Comparison of ENCODE assay signal across 14 cellular contexts in genomic region chrX:20056704-20057103, GRCh38.
DNase-seq lines count a peak whose midpoint lies in the region; ATAC-seq, FAIRE-seq and TF ChIP-seq lines count a peak whose summit lies in the region.
"Had no signal": no experiment of that assay in that cellular context is flagged by ENCODE, and none has a peak within 500 bp of the region (broad histone marks: within the 10 kb centered on the region; RNA-seq: fewer than 3 reads in every experiment).

No MANE protein-coding gene starts in this region.

- H3K36me3 Mint-ChIP-seq in astrocyte (ENCODE audit: low read depth, unreplicated experiment) = no peaks in the 10 kb centered on the region
- H3K36me3 Mint-ChIP-seq in activated T-cell treated with anti-CD3 and anti-CD28 coated beads, Interleukin-2, amount 50 U/mL, for 4 hours (ENCODE audit: insufficient read depth) = no peaks in the 10 kb centered on the region

- no peak overlapping the region for H3K9ac ChIP-seq in astrocyte (ENCODE audit: low read length)

- peaks cover 7% of the 10 kb centered on the region for H3K4me1 ChIP-seq in astrocyte (ENCODE audit: insufficient read depth, low read length)
- H3K4me1 ChIP-seq: transverse colon had no signal

- no peaks in the 10 kb centered on the region for H3K79me2 ChIP-seq in astrocyte (ENCODE audit: insufficient read depth, low read length)

- peak overlapping the region; percentile 15 for H3K4me2 ChIP-seq in astrocyte (ENCODE audit: low read length)

- peaks cover 5% of the 10 kb centered on the region for H3K4me1 Mint-ChIP-seq in astrocyte (ENCODE audit: low read depth, unreplicated experiment)
- no peaks in the 10 kb centered on the region for H3K4me1 Mint-ChIP-seq in activated T-cell treated with anti-CD3 and anti-CD28 coated beads, Interleukin-2, amount 50 U/mL, for 4 hours (ENCODE audit: low read depth)

- H3K9me3 Mint-ChIP-seq in astrocyte (ENCODE audit: unreplicated experiment) = peaks cover 3% of the 10 kb centered on the region
- no peaks in the 10 kb centered on the region for H3K9me3 Mint-ChIP-seq in activated T-cell treated with anti-CD3 and anti-CD28 coated beads, Interleukin-2, amount 50 U/mL, for 4 hours

- H3K27ac ChIP-seq in astrocyte (ENCODE audit: low read depth, low read length) = no peak overlapping the region
- H3K27ac ChIP-seq: coronary artery, transverse colon had no signal

- no peaks in the 10 kb centered on the region for H3K27me3 Mint-ChIP-seq in astrocyte (ENCODE audit: low read depth, unreplicated experiment)
- H3K27me3 Mint-ChIP-seq in activated T-cell treated with anti-CD3 and anti-CD28 coated beads, Interleukin-2, amount 50 U/mL, for 4 hours (ENCODE audit: low read depth) = peaks cover 1% of the 10 kb centered on the region
- H3K27me3 Mint-ChIP-seq: progenitor cell of endocrine pancreas had no signal

- H3K27me3 ChIP-seq in astrocyte (ENCODE audit: insufficient read depth, low read length) = no peaks in the 10 kb centered on the region
- H3K27me3 ChIP-seq: transverse colon had no signal

- no peak overlapping the region for H3K4me3 Mint-ChIP-seq in astrocyte (ENCODE audit: unreplicated experiment)
- no peak overlapping the region for H3K4me3 Mint-ChIP-seq in activated T-cell treated with anti-CD3 and anti-CD28 coated beads, Interleukin-2, amount 50 U/mL, for 4 hours

- no peak for FAIRE-seq in astrocyte (lab: Jason Lieb, UNC)
- FAIRE-seq: frontal cortex had no signal

- no peaks in the 10 kb centered on the region for H3K36me3 ChIP-seq in astrocyte (ENCODE audit: insufficient read depth, low read length)
- H3K36me3 ChIP-seq: transverse colon had no signal

- no peak for ATAC-seq in activated T-cell treated with anti-CD3 and anti-CD28 coated beads, Interleukin-2, amount 50 U/mL, for 4 hours

- DNase-seq in NCI-H510A treated with DMSO at 0.1 percent for 48 hours (lab: John Stamatoyannopoulos, UW) (peak; percentile 7), NCI-H510A (lab: John Stamatoyannopoulos, UW) (no peak), HK-2 (ENCODE audit: unreplicated experiment) (peak; percentile 63), astrocyte (ENCODE audit: low read depth) (peak; percentile 44), retinal pigment epithelial cell (ENCODE audit: low read depth) (peak; percentile 30), NAMALWA (ENCODE audit: low spot score) (no peak)
- DNase-seq in activated CD4-positive, CD25-positive, alpha-beta regulatory T cell treated with anti-CD3 and anti-CD28 coated beads, Interleukin-2, amount 50 U/mL, for 72 hours = no peak
- no peak for DNase-seq in activated T-cell treated with anti-CD3 and anti-CD28 coated beads, Interleukin-2, amount 50 U/mL, for 4 hours
- DNase-seq: activated gamma-delta T cell, OCI-M1, transverse colon had no signal

- H3K9me3 ChIP-seq in astrocyte (ENCODE audit: insufficient read depth, low read depth, low read length) = no peaks in the 10 kb centered on the region
- H3K9me3 ChIP-seq: transverse colon had no signal

- TF ChIP-seq CTCF in astrocyte (IDR thresholded peaks at IDR 0.05; ENCODE audit: insufficient read depth, low read depth, low read length) (no peak), retinal pigment epithelial cell (conservative IDR thresholded peaks at IDR 0.05; ENCODE audit: low read depth, low read length) (no peak)

- H3K27ac Mint-ChIP-seq in astrocyte (ENCODE audit: unreplicated experiment) = no peak overlapping the region
- H3K27ac Mint-ChIP-seq: progenitor cell of endocrine pancreas had no signal

- no peak overlapping the region for H3K4me3 ChIP-seq in astrocyte (ENCODE audit: insufficient read depth, low read depth, low read length)
- no peak overlapping the region for H3K4me3 ChIP-seq in retinal pigment epithelial cell (ENCODE audit: low read length)
- H3K4me3 ChIP-seq: coronary artery, transverse colon had no signal

- no peaks in the 10 kb centered on the region for H4K20me1 ChIP-seq in astrocyte (ENCODE audit: insufficient read depth, low read length)

- no peak overlapping the region for H2AFZ ChIP-seq in astrocyte (ENCODE audit: low read depth, low read length)

Comparison
In these comparisons a context has a peak if more than half of its experiments do, and no peak if none do; other contexts are left out.
1. DNase-seq: peak in NCI-H510A treated with DMSO at 0.1 percent for 48 hours (single experiment), HK-2 (single experiment), astrocyte (single experiment) and retinal pigment epithelial cell (single experiment); none in NCI-H510A (single experiment), NAMALWA (single experiment), activated CD4-positive, CD25-positive, alpha-beta regulatory T cell treated with anti-CD3 and anti-CD28 coated beads, Interleukin-2, amount 50 U/mL, for 72 hours (single experiment) and activated T-cell treated with anti-CD3 and anti-CD28 coated beads, Interleukin-2, amount 50 U/mL, for 4 hours (single experiment).